1 cellular context compared by ENCODE assay signal in the genomic region with DNA sequence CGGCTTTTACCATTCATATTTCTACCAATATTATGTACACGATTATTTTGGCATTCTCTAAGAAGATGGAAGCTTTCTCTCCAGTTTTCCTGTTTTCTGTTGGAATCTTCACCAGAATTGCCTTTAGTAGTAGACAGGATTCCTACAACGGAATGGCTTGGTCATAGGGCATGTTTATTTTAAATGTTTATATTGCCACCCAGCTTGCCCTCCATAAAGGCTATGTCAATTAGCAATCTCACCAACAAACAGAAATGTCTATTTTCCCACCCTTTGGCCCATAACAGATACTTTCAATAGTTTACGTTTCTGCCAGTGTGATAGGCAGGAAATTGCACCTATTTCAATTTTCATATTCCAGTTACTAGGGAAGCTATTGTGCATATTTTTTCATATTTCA.
A peak's percentile ranks its signal among the peaks of the same experiment; 100 is the strongest.
TF ChIP-seq lines count a peak whose summit lies in the region.

No MANE protein-coding gene starts in this region.

TF ChIP-seq in liver, 16 proteins besides CTCF, POLR2A, EP300 and RAD21 (continued from another document):
- TF ChIP-seq, protein P1, sequence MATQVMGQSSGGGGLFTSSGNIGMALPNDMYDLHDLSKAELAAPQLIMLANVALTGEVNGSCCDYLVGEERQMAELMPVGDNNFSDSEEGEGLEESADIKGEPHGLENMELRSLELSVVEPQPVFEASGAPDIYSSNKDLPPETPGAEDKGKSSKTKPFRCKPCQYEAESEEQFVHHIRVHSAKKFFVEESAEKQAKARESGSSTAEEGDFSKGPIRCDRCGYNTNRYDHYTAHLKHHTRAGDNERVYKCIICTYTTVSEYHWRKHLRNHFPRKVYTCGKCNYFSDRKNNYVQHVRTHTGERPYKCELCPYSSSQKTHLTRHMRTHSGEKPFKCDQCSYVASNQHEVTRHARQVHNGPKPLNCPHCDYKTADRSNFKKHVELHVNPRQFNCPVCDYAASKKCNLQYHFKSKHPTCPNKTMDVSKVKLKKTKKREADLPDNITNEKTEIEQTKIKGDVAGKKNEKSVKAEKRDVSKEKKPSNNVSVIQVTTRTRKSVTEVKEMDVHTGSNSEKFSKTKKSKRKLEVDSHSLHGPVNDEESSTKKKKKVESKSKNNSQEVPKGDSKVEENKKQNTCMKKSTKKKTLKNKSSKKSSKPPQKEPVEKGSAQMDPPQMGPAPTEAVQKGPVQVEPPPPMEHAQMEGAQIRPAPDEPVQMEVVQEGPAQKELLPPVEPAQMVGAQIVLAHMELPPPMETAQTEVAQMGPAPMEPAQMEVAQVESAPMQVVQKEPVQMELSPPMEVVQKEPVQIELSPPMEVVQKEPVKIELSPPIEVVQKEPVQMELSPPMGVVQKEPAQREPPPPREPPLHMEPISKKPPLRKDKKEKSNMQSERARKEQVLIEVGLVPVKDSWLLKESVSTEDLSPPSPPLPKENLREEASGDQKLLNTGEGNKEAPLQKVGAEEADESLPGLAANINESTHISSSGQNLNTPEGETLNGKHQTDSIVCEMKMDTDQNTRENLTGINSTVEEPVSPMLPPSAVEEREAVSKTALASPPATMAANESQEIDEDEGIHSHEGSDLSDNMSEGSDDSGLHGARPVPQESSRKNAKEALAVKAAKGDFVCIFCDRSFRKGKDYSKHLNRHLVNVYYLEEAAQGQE (IDR thresholded peaks at IDR 0.05), result no peak
- TF ChIP-seq HNF4A (conservative IDR thresholded peaks at IDR 0.05) (peak; percentile 60 to 78), FOXA2 (IDR thresholded peaks at IDR 0.05) (peak; percentile 86), EGR1 (IDR thresholded peaks at IDR 0.05; ENCODE audit: low read depth in 2 of 2) (no peak), RXRA (IDR thresholded peaks at IDR 0.05) (peak in 1 of 2 donors; percentile 53), SP1 (IDR thresholded peaks at IDR 0.05) (peak; percentile 72)
